9 cellular contexts compared by ENCODE assay signal in genomic region chr7:144195212-144195872, GRCh38. TPM values are rescaled to one million over a fixed set of nuclear protein-coding genes. Genes with fewer than 3 reads are reported as not detected.
A peak's percentile ranks its signal among the peaks of the same experiment; 100 is the strongest.
DNase-seq lines count a peak whose midpoint lies in the region; ATAC-seq and TF ChIP-seq lines count a peak whose summit lies in the region.
"Not testable (repeated sequence)": the region's sequence is repeated elsewhere in the genome, so short reads cannot be mapped to it uniquely, and the experiment has no call there.
"Had no signal": no experiment of that assay in that cellular context is flagged by ENCODE, and none has a peak within 500 bp of the region (broad histone marks: within the 10 kb centered on the region; RNA-seq: fewer than 3 reads in every experiment).

Gene ARHGEF35, minus strand, starts transcription at chr7:144195833. Its CDS starts 7,450 bp downstream, at chr7:144188383.

- H3K4me2 ChIP-seq in HCT116 (ENCODE audit: low read length): peak within 1 kb of the TSS; percentile 37; the same call in 1 of the 2 replicates

- H3K9me3 Mint-ChIP-seq in CD4-positive, CD25-positive, alpha-beta regulatory T cell; T-helper 1 cell treated with Interleukin-12 subunit alpha and Interleukin-12 subunit beta and Interleukin-4 antibody, amounts not matched to agents 30 μg/mL and 1 μg/mL, for 36 hours; activated naive CD8-positive, alpha-beta T cell treated with anti-CD3 and anti-CD28 coated beads for 36 hours: not testable (repeated sequence)

- not testable (repeated sequence) for H3K9ac ChIP-seq in HCT116 (ENCODE audit: low read length)

- peak; percentile 52 to 71 for ATAC-seq in CD4-positive, CD25-positive, alpha-beta regulatory T cell (ENCODE audit: low read depth in 2 of 2)
- ATAC-seq in GM19351 (IDR thresholded peaks at IDR 0.05; ENCODE audit: unreplicated experiment) (peak; percentile 67), HCT116 (peak; percentile 89), HG03135 (IDR thresholded peaks at IDR 0.05; ENCODE audit: unreplicated experiment) (peak; percentile 62)

- H3K27ac Mint-ChIP-seq in CD4-positive, CD25-positive, alpha-beta regulatory T cell: peak within 1 kb of the TSS in 2 of 3 donors; percentile 14 to 71
- peak within 1 kb of the TSS; percentile 62 for H3K27ac Mint-ChIP-seq in T-helper 1 cell treated with Interleukin-12 subunit alpha and Interleukin-12 subunit beta and Interleukin-4 antibody, amounts not matched to agents 30 μg/mL and 1 μg/mL, for 36 hours
- H3K27ac Mint-ChIP-seq in activated naive CD8-positive, alpha-beta T cell treated with anti-CD3 and anti-CD28 coated beads for 36 hours: not testable (repeated sequence)

- H3K4me1 Mint-ChIP-seq in CD4-positive, CD25-positive, alpha-beta regulatory T cell: peaks cover 1 to 10% (median 5%) of the 10 kb centered on the region in 4 donors
- not testable (repeated sequence) for H3K4me1 Mint-ChIP-seq in T-helper 1 cell treated with Interleukin-12 subunit alpha and Interleukin-12 subunit beta and Interleukin-4 antibody, amounts not matched to agents 30 μg/mL and 1 μg/mL, for 36 hours (ENCODE audit: low read depth); activated naive CD8-positive, alpha-beta T cell treated with anti-CD3 and anti-CD28 coated beads for 36 hours

- not testable (repeated sequence) for H2AFZ ChIP-seq in HCT116 (ENCODE audit: low read depth, low read length, poor library complexity, severe bottlenecking)

- not testable (repeated sequence) for H3K27me3 Mint-ChIP-seq in CD4-positive, CD25-positive, alpha-beta regulatory T cell; T-helper 1 cell treated with Interleukin-12 subunit alpha and Interleukin-12 subunit beta and Interleukin-4 antibody, amounts not matched to agents 30 μg/mL and 1 μg/mL, for 36 hours (ENCODE audit: low read depth); activated naive CD8-positive, alpha-beta T cell treated with anti-CD3 and anti-CD28 coated beads for 36 hours

- H3K79me2 ChIP-seq in HCT116 (ENCODE audit: insufficient read depth, low read length): not testable (repeated sequence)

- not testable (repeated sequence) for H3K4me1 ChIP-seq in CD4-positive, CD25-positive, alpha-beta regulatory T cell (ENCODE audit: control insufficient read depth, insufficient read depth, low read length, poor library complexity, severe bottlenecking); HCT116 (ENCODE audit: control insufficient read depth in 1 of 2, insufficient read depth in 2 of 2, low read length in 2 of 2); prostate gland (replicated peaks)

- CTCF ChIA-PET in HCT116 (lab: Charles Lee): not testable (repeated sequence)

- H3K4me3 Mint-ChIP-seq in CD4-positive, CD25-positive, alpha-beta regulatory T cell: peak within 1 kb of the TSS in 3 of 4 donors; percentile 72 to 78 (median 74)
- H3K4me3 Mint-ChIP-seq in T-helper 1 cell treated with Interleukin-12 subunit alpha and Interleukin-12 subunit beta and Interleukin-4 antibody, amounts not matched to agents 30 μg/mL and 1 μg/mL, for 36 hours: peak within 1 kb of the TSS; percentile 73
- H3K4me3 Mint-ChIP-seq in activated naive CD8-positive, alpha-beta T cell treated with anti-CD3 and anti-CD28 coated beads for 36 hours: peak within 1 kb of the TSS; percentile 32

- not testable (repeated sequence) for H3K9me3 ChIP-seq in CD4-positive, CD25-positive, alpha-beta regulatory T cell (ENCODE audit: control insufficient read depth in 2 of 2, low read length in 2 of 2); HCT116 (ENCODE audit: control insufficient read depth in 1 of 2, insufficient read depth in 1 of 2, low read depth in 1 of 2, low read length in 2 of 2); iPS-18c (ENCODE audit: control insufficient read depth, insufficient read depth, low read length); prostate gland

- H4K20me1 ChIP-seq in HCT116 (ENCODE audit: insufficient read depth): not testable (repeated sequence)

- RAD21 ChIA-PET in HCT116 (lab: Charles Lee; ENCODE audit: low non-redundant PET in 1 of 2, low total read pairs in 2 of 2, uncharacterized antibody in 2 of 2, unreplicated experiment in 2 of 2): not testable (repeated sequence)

- BruUV-seq in HCT116 (replicated peaks; lab: Mats Ljungman, UMichigan): not testable (repeated sequence)

- not testable (repeated sequence) for H3K27me3 ChIP-seq in CD4-positive, CD25-positive, alpha-beta regulatory T cell (ENCODE audit: control insufficient read depth, insufficient read depth, low read length); HCT116 (ENCODE audit: insufficient read depth, low read length); prostate gland (replicated peaks; ENCODE audit: insufficient read depth)

- H3K36me3 ChIP-seq in CD4-positive, CD25-positive, alpha-beta regulatory T cell (ENCODE audit: control insufficient read depth, insufficient read depth, low read length); HCT116 (ENCODE audit: control insufficient read depth in 1 of 2, insufficient read depth in 2 of 2, low read length in 2 of 2); prostate gland: not testable (repeated sequence)

- not testable (repeated sequence) for H3K4me3 ChIP-seq in CD4-positive, CD25-positive, alpha-beta regulatory T cell (ENCODE audit: low read depth, low read length); HCT116 (replicated peaks in 1 of 2; ENCODE audit: low read depth in 1 of 2, low read length in 2 of 2)
- H3K4me3 ChIP-seq in iPS-18c (ENCODE audit: insufficient read depth, low read depth, low read length) (peak within 1 kb of the TSS; percentile 31; the same call in 1 of the 2 replicates), prostate gland (peak within 1 kb of the TSS in 1 of 2 donors; percentile 25)

- not testable (repeated sequence) for TF ChIP-seq CTCF in HCT116 (IDR thresholded peaks at IDR 0.05 in 2 of 3, conservative IDR thresholded peaks at IDR 0.05 in 1 of 3; ENCODE audit: borderline replicate concordance in 1 of 3, insufficient read depth in 1 of 3, low read depth in 2 of 3, low read length in 2 of 3); prostate gland (IDR thresholded peaks at IDR 0.05)

- not testable (repeated sequence) for TF ChIP-seq RAD21 in HCT116 (IDR thresholded peaks at IDR 0.05; ENCODE audit: low read depth)

- not testable (repeated sequence) for TF ChIP-seq POLR2A in HCT116 (IDR thresholded peaks at IDR 0.05; ENCODE audit: borderline replicate concordance, extremely low read depth, insufficient read depth, insufficient read length); prostate gland (IDR thresholded peaks at IDR 0.05)

- intact Hi-C loops in HCT116 (cut with micrococcal nuclease); prostate gland (cut with DNase I): not testable (repeated sequence)

- not testable (repeated sequence) for H3K9me2 ChIP-seq in HCT116 (ENCODE audit: insufficient read depth)

- not testable (repeated sequence) for H3K27ac ChIP-seq in CD4-positive, CD25-positive, alpha-beta regulatory T cell (ENCODE audit: insufficient read depth, low read length, poor library complexity, severe bottlenecking); HCT116 (ENCODE audit: low read depth, low read length); prostate gland

- not testable (repeated sequence) for H3K36me3 Mint-ChIP-seq in CD4-positive, CD25-positive, alpha-beta regulatory T cell; T-helper 1 cell treated with Interleukin-12 subunit alpha and Interleukin-12 subunit beta and Interleukin-4 antibody, amounts not matched to agents 30 μg/mL and 1 μg/mL, for 36 hours (ENCODE audit: low read depth); activated naive CD8-positive, alpha-beta T cell treated with anti-CD3 and anti-CD28 coated beads for 36 hours

- no CpG with 5 or more reads among the region's 51 CpGs for WGBS in prostate gland

- POLR2A ChIA-PET in HCT116 (lab: Charles Lee): not testable (repeated sequence)

- not testable (repeated sequence) for DNase-seq in CD4-positive, CD25-positive, alpha-beta regulatory T cell; HCT116 (ENCODE audit: low read depth, low spot score); activated naive CD8-positive, alpha-beta T cell treated with anti-CD3 and anti-CD28 coated beads for 36 hours
- DNase-seq in prostate gland (ENCODE audit: low spot score): peak; percentile 55

RNA-seq across cellular contexts. Expression of gene ARHGEF35, which starts in this region (rescaled TPM):
- 3.5 TPM for total RNA-seq in CD4-positive, CD25-positive, alpha-beta regulatory T cell
- polyA plus RNA-seq in CD4-positive, CD25-positive, alpha-beta regulatory T cell: 1 to 10 TPM; 1.7 to 4.2 (median 2.8) TPM
- total RNA-seq in HCT116 (2021; ENCODE audit: unreplicated experiment) (17.4 TPM), prostate gland (1 to 10 TPM; 7.8 to 9.7 TPM)
- polyA plus RNA-seq in HCT116 (2012): 9.3 and 10.0 TPM in 2 replicates
- 1 to 10 TPM; 6.7 to 6.8 TPM for total RNA-seq in activated naive CD8-positive, alpha-beta T cell treated with anti-CD3 and anti-CD28 coated beads for 36 hours
- total RNA-seq: SJCRH30 had no signal
